Comparison of ENCODE assay signal across 6 cellular contexts in genomic region chrY:25630383-25631112, GRCh38. TPM values are rescaled to one million over a fixed set of nuclear protein-coding genes. Genes with fewer than 3 reads are reported as not detected.
"Had no signal": no experiment of that assay in that cellular context is flagged by ENCODE, and none has a peak within 500 bp of the region (broad histone marks: within the 10 kb centered on the region; RNA-seq: fewer than 3 reads in every experiment).

No MANE protein-coding gene starts in this region.

RNA-seq across cellular contexts. Expression of gene CDY1, which starts 8.6 kb away (rescaled TPM):
- total RNA-seq: K562, M059J, PC-3, Peyer's patch, RPMI7951, SJSA1 had no signal
